Comparison of ENCODE assay signal across 8 cellular contexts in the genomic region with DNA sequence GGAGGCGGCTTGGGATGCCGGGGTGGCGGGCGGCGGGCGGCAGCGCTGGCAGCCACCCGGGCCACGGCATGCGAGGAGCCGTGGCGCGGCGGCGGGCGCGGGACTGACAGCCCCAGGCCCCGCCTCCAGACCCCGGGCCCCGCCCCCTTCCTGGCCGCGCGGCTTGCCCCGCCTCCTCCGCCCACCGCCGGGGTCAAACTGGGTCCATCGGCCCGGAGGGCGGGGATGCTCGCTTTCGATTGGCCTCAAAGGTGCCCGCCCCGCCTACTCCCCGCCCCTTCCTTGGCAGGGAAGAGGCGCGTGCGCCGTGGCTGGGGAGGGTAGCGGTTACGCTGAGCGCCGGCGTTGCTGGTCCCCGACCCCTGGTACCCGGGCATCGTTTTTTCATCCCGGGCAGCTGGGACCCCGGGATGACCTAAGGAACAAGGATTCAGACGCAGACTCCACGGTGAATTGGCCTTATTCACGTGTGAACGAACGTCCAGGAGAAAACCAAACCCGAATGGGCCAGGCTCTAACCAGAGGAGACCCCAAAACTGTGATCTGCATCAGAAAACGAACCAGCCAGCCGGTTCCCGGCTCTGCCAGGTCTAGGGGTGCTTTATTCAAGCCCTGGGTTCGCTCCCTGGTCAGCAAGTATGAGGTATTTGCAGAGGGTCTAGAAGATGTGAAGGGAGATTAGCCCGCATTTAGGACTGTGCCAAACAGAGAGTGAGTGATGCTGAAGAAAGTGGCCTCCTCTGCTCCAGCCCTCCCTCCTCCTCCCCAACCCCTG.
DNase-seq lines count a peak whose midpoint lies in the region; ATAC-seq and TF ChIP-seq lines count a peak whose summit lies in the region.

No MANE protein-coding gene starts in this region.

- peak overlapping the region; percentile 72 for H3K27ac Mint-ChIP-seq in activated CD4-positive, alpha-beta T cell treated with anti-CD3 and anti-CD28 coated beads, Interleukin-2, amount 10 ng/mL, durations not matched to agents 7 days and 5 days
- no peak overlapping the region for H3K27ac Mint-ChIP-seq in dendritic cell treated with granulocyte-macrophage colony-stimulating factor and Interleukin-4, amounts not matched to agents 40 ng/mL and 50 ng/mL, for 4 days

- no peaks in the 10 kb centered on the region for H3K36me3 Mint-ChIP-seq in activated CD4-positive, alpha-beta T cell treated with anti-CD3 and anti-CD28 coated beads, Interleukin-2, amount 10 ng/mL, durations not matched to agents 7 days and 5 days (ENCODE audit: low read depth)
- H3K36me3 Mint-ChIP-seq in dendritic cell treated with granulocyte-macrophage colony-stimulating factor and Interleukin-4, amounts not matched to agents 40 ng/mL and 50 ng/mL, for 4 days (ENCODE audit: low read depth) = no peaks in the 10 kb centered on the region

- TF ChIP-seq CTCF in left lung (IDR thresholded peaks at IDR 0.05) = no peak

- ATAC-seq in GM19351 (IDR thresholded peaks at IDR 0.05; ENCODE audit: unreplicated experiment) (peak; percentile 90), HG03469 (IDR thresholded peaks at IDR 0.05; ENCODE audit: unreplicated experiment) (peak; percentile 75), left lung (peak; percentile 97)

- DNase-seq in C1 segment of cervical spinal cord (lab: John Stamatoyannopoulos, UW) = peak; percentile 24 to 97 (median 91)
- DNase-seq in NCI-H524 (lab: John Stamatoyannopoulos, UW) = peak; percentile 76 to 93
- DNase-seq in activated CD4-positive, alpha-beta T cell treated with anti-CD3 and anti-CD28 coated beads, Interleukin-2, amount 10 ng/mL, durations not matched to agents 7 days and 5 days = peak; percentile 98
- DNase-seq in left lung = peak; percentile 97 to 98
- peak; percentile 99 to 100 for DNase-seq in stimulated activated CD4-positive, alpha-beta T cell treated with anti-CD3 and anti-CD28 coated beads, Interleukin-2, amount 100 ng/mL, for 24 hours

- CTCF ChIA-PET in activated CD4-positive, alpha-beta T cell treated with anti-CD3 and anti-CD28 coated beads, Interleukin-2, amount 10 ng/mL, durations not matched to agents 7 days and 5 days (lab: Charles Lee) = interaction anchor here (0.8 kb wide), 1 partner anchor 146 kb away, joined by 3 read pairs; no protein-coding TSS in a partner anchor

- peak overlapping the region; percentile 80 for H3K4me3 Mint-ChIP-seq in activated CD4-positive, alpha-beta T cell treated with anti-CD3 and anti-CD28 coated beads, Interleukin-2, amount 10 ng/mL, durations not matched to agents 7 days and 5 days
- H3K4me3 Mint-ChIP-seq in dendritic cell treated with granulocyte-macrophage colony-stimulating factor and Interleukin-4, amounts not matched to agents 40 ng/mL and 50 ng/mL, for 4 days = peak overlapping the region; percentile 73

- H3K27me3 ChIP-seq in left lung = no peaks in the 10 kb centered on the region

- intact Hi-C loops in dendritic cell treated with granulocyte-macrophage colony-stimulating factor and Interleukin-4, amounts not matched to agents 40 ng/mL and 50 ng/mL, for 4 days (cut with micrococcal nuclease) = loop anchor here (10.0 kb wide), 1 partner anchor 221 kb away; no protein-coding TSS in a partner anchor
- intact Hi-C loops in left lung (cut with DNase I) = no loop called here

- H3K4me1 ChIP-seq in left lung = peaks cover 0 to 14% of the 10 kb centered on the region in 2 donors

- POLR2A ChIA-PET in activated CD4-positive, alpha-beta T cell treated with anti-CD3 and anti-CD28 coated beads, Interleukin-2, amount 10 ng/mL, durations not matched to agents 7 days and 5 days (lab: Charles Lee) = interaction anchor here (0.6 kb wide), 1 partner anchor 116 kb away, joined by 3 read pairs; no protein-coding TSS in a partner anchor

- H3K9me3 ChIP-seq in left lung = no peaks in the 10 kb centered on the region

- H3K36me3 ChIP-seq in left lung = no peaks in the 10 kb centered on the region

- peak overlapping the region; percentile 44 to 90 for H3K4me3 ChIP-seq in left lung

- H3K27ac ChIP-seq in left lung = peak overlapping the region in 1 of 2 donors; percentile 63

- peaks cover 4% of the 10 kb centered on the region for H3K9me3 Mint-ChIP-seq in activated CD4-positive, alpha-beta T cell treated with anti-CD3 and anti-CD28 coated beads, Interleukin-2, amount 10 ng/mL, durations not matched to agents 7 days and 5 days
- H3K9me3 Mint-ChIP-seq in dendritic cell treated with granulocyte-macrophage colony-stimulating factor and Interleukin-4, amounts not matched to agents 40 ng/mL and 50 ng/mL, for 4 days = no peaks in the 10 kb centered on the region

- peaks cover 12% of the 10 kb centered on the region for H3K27me3 Mint-ChIP-seq in activated CD4-positive, alpha-beta T cell treated with anti-CD3 and anti-CD28 coated beads, Interleukin-2, amount 10 ng/mL, durations not matched to agents 7 days and 5 days
- peaks cover 19% of the 10 kb centered on the region for H3K27me3 Mint-ChIP-seq in dendritic cell treated with granulocyte-macrophage colony-stimulating factor and Interleukin-4, amounts not matched to agents 40 ng/mL and 50 ng/mL, for 4 days

- H3K4me1 Mint-ChIP-seq in activated CD4-positive, alpha-beta T cell treated with anti-CD3 and anti-CD28 coated beads, Interleukin-2, amount 10 ng/mL, durations not matched to agents 7 days and 5 days = peaks cover 44% of the 10 kb centered on the region
- peaks cover 11% of the 10 kb centered on the region for H3K4me1 Mint-ChIP-seq in dendritic cell treated with granulocyte-macrophage colony-stimulating factor and Interleukin-4, amounts not matched to agents 40 ng/mL and 50 ng/mL, for 4 days (ENCODE audit: low read depth)
